8 cellular contexts compared by ENCODE assay signal in genomic region chr19:21328885-21329605, GRCh38. TPM values are rescaled to one million over a fixed set of nuclear protein-coding genes. Genes with fewer than 3 reads are reported as not detected.
DNase-seq lines count a peak whose midpoint lies in the region; ATAC-seq, FAIRE-seq and TF ChIP-seq lines count a peak whose summit lies in the region.

ZNF708 (minus strand) TSS chr19:21329410; CDS start chr19:21329212, 198 bp downstream.

- peak; percentile 79 for FAIRE-seq in GM12892 (lab: Jason Lieb, UNC)

- H3K4me1 ChIP-seq in right atrium auricular region (peaks cover 0 to 15% of the 10 kb centered on the region in 2 donors), uterus (no peaks in the 10 kb centered on the region)

- H3K9me3 ChIP-seq in T-helper 17 cell (ENCODE audit: control insufficient read depth, low read length, poor library complexity, severe bottlenecking) (no peaks in the 10 kb centered on the region), right atrium auricular region (no peaks in the 10 kb centered on the region), uterus (peaks cover 0 to 3% of the 10 kb centered on the region in 2 donors)

- H3K4me3 ChIP-seq in right atrium auricular region, result peak within 1 kb of the TSS; percentile 77 to 81
- H3K4me3 ChIP-seq in uterus, result peak within 1 kb of the TSS; percentile 61 to 91

- no peaks in the 10 kb centered on the region for H3K27me3 Mint-ChIP-seq in T-helper 17 cell

- TF ChIP-seq POLR2A in GM12892 (IDR thresholded peaks at IDR 0.05; ENCODE audit: low read depth, low read length) (peak; percentile 96), uterus (IDR thresholded peaks at IDR 0.05) (peak; percentile 53 to 66)

- DNase-seq in GM12892 (ENCODE audit: insufficient read length) (peak; percentile 65), NCI-H146 treated with DMSO at 0.1 percent for 48 hours (lab: John Stamatoyannopoulos, UW; ENCODE audit: unreplicated experiment) (peak; percentile 93), T-helper 17 cell (peak; percentile 40 to 52 (median 50)), amygdala (lab: John Stamatoyannopoulos, UW) (peak; percentile 49 to 96 (median 88)), right atrium auricular region (ENCODE audit: low spot score) (peak; percentile 96), pulmonary artery endothelial cell (ENCODE audit: low read depth, low spot score) (peak; percentile 74), uterus (peak; percentile 81 to 87)

- peaks cover 11% of the 10 kb centered on the region for H3K36me3 Mint-ChIP-seq in T-helper 17 cell (ENCODE audit: low read depth)

- H3K27ac ChIP-seq in right atrium auricular region, result peak within 1 kb of the TSS; percentile 96 to 97
- H3K27ac ChIP-seq in uterus, result peak within 1 kb of the TSS; percentile 87 to 98

- H3K4me1 Mint-ChIP-seq in T-helper 17 cell, result peaks cover 19% of the 10 kb centered on the region

- H3K4me3 Mint-ChIP-seq in T-helper 17 cell, result peak within 1 kb of the TSS; percentile 95

- ATAC-seq in HG02852 (IDR thresholded peaks at IDR 0.05; ENCODE audit: unreplicated experiment) (peak; percentile 99), T-helper 17 cell (peak; percentile 94)

- H3K27me3 ChIP-seq in right atrium auricular region (no peaks in the 10 kb centered on the region), uterus (no peaks in the 10 kb centered on the region)

- H3K36me3 ChIP-seq in right atrium auricular region (peaks cover 8% of the 10 kb centered on the region), uterus (no peaks in the 10 kb centered on the region)

- H3K27ac Mint-ChIP-seq in T-helper 17 cell, result peak within 1 kb of the TSS; percentile 97

- intact Hi-C loops in uterus (cut with DNase I; ENCODE audit: low total_unique reads), result loop anchor here (2.0 kb wide), 1 partner anchor 30 kb away; the partner anchor contains the start of gene ZNF738

- TF ChIP-seq CTCF in right atrium auricular region (IDR thresholded peaks at IDR 0.05) (no peak), uterus (IDR thresholded peaks at IDR 0.05) (no peak)

RNA-seq across cellular contexts. Expression of gene ZNF708, which starts in this region (rescaled TPM):
- 6.0 TPM for polyA plus RNA-seq in GM12892 (2012; ENCODE audit: missing spikeins)
- total RNA-seq in T-helper 17 cell (10 to 100 TPM; 14.9 to 16.5 TPM), right atrium auricular region (1 to 10 TPM; 3.6 to 6.3 TPM), pulmonary artery endothelial cell (4.9 and 5.9 TPM in 2 replicates), uterus (10 to 100 TPM in 3 of 4 donors, 1 to 10 TPM in 1; 2.3 to 30.4 (median 26.1) TPM)

Comparison
In these comparisons a context has a peak if more than half of its experiments do, and no peak if none do; other contexts are left out.
1. Peak in every context shown above with its lines: DNase-seq, ATAC-seq, H3K4me3 ChIP-seq and H3K27ac ChIP-seq.